ENCODE assay signal across 12 cellular contexts in genomic region chr2:195532255-195532627, GRCh38.
DNase-seq lines count a peak whose midpoint lies in the region; ATAC-seq and TF ChIP-seq lines count a peak whose summit lies in the region.
"Had no signal": no experiment of that assay in that cellular context is flagged by ENCODE, and none has a peak within 500 bp of the region (broad histone marks: within the 10 kb centered on the region; RNA-seq: fewer than 3 reads in every experiment).

No MANE protein-coding gene starts in this region.

- BruUV-seq in Panc1 (replicated peaks; lab: Mats Ljungman, UMichigan) = no TSS peak

- no peak overlapping the region; a peak in 1 of 4 replicates for H3K4me3 ChIP-seq in Panc1 (ENCODE audit: low read depth in 2 of 2, low read length in 2 of 2)
- H3K4me3 ChIP-seq in effector memory CD4-positive, alpha-beta T cell (ENCODE audit: insufficient read depth, low read depth, low read length, poor library complexity, severe bottlenecking) = no peak overlapping the region
- H3K4me3 ChIP-seq: tibial nerve had no signal

- CTCF ChIA-PET in activated naive CD4-positive, alpha-beta T cell treated with anti-CD3 and anti-CD28 coated beads for 36 hours (lab: Charles Lee) = interaction anchor here (0.8 to 7.5 kb wide), 7 partner anchors 12 to 128 kb away, joined by 3 to 56 read pairs (median 4); partner anchors contain the start of gene SLC39A10
- CTCF ChIA-PET in Panc1 (lab: Charles Lee) = no interaction called here

- peak overlapping the region; percentile 75 for H3K4me3 Mint-ChIP-seq in activated naive CD4-positive, alpha-beta T cell treated with anti-CD3 and anti-CD28 coated beads for 36 hours
- peak overlapping the region; percentile 88 to 91 for H3K4me3 Mint-ChIP-seq in stimulated activated naive B cell treated with anti-CD40 and anti-IgM and Interleukin-4, amounts not matched to agents 10 μg/mL and 1 μg/mL and 100 μg/mL, for 72 hours

- H3K27me3 ChIP-seq in Panc1 (ENCODE audit: control insufficient read depth, insufficient read depth, low read length) = no peaks in the 10 kb centered on the region
- no peaks in the 10 kb centered on the region for H3K27me3 ChIP-seq in effector memory CD4-positive, alpha-beta T cell (replicated peaks; ENCODE audit: control insufficient read depth, insufficient read depth, low read length, poor library complexity, severe bottlenecking)
- H3K27me3 ChIP-seq: tibial nerve had no signal

- 0 out of 2 replicates have a peak overlapping the region, but pooled peaks have one; percentile 15 for H3K27ac ChIP-seq in Panc1 (ENCODE audit: low read length)
- H3K27ac ChIP-seq in effector memory CD4-positive, alpha-beta T cell (ENCODE audit: insufficient read depth, low read length, poor library complexity, severe bottlenecking) = peak overlapping the region; percentile 37

- peaks cover 61% of the 10 kb centered on the region for H3K4me1 Mint-ChIP-seq in activated naive CD4-positive, alpha-beta T cell treated with anti-CD3 and anti-CD28 coated beads for 36 hours (ENCODE audit: low read depth)
- H3K4me1 Mint-ChIP-seq in stimulated activated naive B cell treated with anti-CD40 and anti-IgM and Interleukin-4, amounts not matched to agents 10 μg/mL and 1 μg/mL and 100 μg/mL, for 72 hours = peaks cover 22 to 54% of the 10 kb centered on the region in 2 donors

- peak overlapping the region; percentile 98 for H3K27ac Mint-ChIP-seq in activated naive CD4-positive, alpha-beta T cell treated with anti-CD3 and anti-CD28 coated beads for 36 hours
- H3K27ac Mint-ChIP-seq in stimulated activated naive B cell treated with anti-CD40 and anti-IgM and Interleukin-4, amounts not matched to agents 10 μg/mL and 1 μg/mL and 100 μg/mL, for 72 hours = peak overlapping the region; percentile 97

- H3K9me3 ChIP-seq in Panc1 (ENCODE audit: control insufficient read depth, insufficient read depth, low read depth, low read length) = no peaks in the 10 kb centered on the region
- H3K9me3 ChIP-seq in effector memory CD4-positive, alpha-beta T cell (ENCODE audit: control insufficient read depth, low read length) = no peaks in the 10 kb centered on the region
- H3K9me3 ChIP-seq: tibial nerve had no signal

- no peak for ATAC-seq in Panc1
- ATAC-seq in stimulated activated naive B cell treated with anti-CD40 and anti-IgM and Interleukin-4, amounts not matched to agents 10 μg/mL and 1 μg/mL and 100 μg/mL, for 72 hours (replicated peaks) = no peak
- ATAC-seq: left ventricle myocardium superior had no signal

- intact Hi-C loops in activated naive CD4-positive, alpha-beta T cell treated with anti-CD3 and anti-CD28 coated beads for 36 hours (cut with micrococcal nuclease) = loop anchor here (1.0 to 10.0 kb wide), 4 partner anchors 90 to 1683 kb away; partner anchors contain the start of gene PGAP1
- intact Hi-C loops in Panc1 (cut with micrococcal nuclease; ENCODE audit: unreplicated experiment) = no loop called here

- H3K36me3 Mint-ChIP-seq in activated naive CD4-positive, alpha-beta T cell treated with anti-CD3 and anti-CD28 coated beads for 36 hours (ENCODE audit: low read depth) = peaks cover 13% of the 10 kb centered on the region
- H3K36me3 Mint-ChIP-seq in stimulated activated naive B cell treated with anti-CD40 and anti-IgM and Interleukin-4, amounts not matched to agents 10 μg/mL and 1 μg/mL and 100 μg/mL, for 72 hours = no peaks in the 10 kb centered on the region

- H3K9me3 Mint-ChIP-seq in activated naive CD4-positive, alpha-beta T cell treated with anti-CD3 and anti-CD28 coated beads for 36 hours = no peaks in the 10 kb centered on the region
- H3K9me3 Mint-ChIP-seq in stimulated activated naive B cell treated with anti-CD40 and anti-IgM and Interleukin-4, amounts not matched to agents 10 μg/mL and 1 μg/mL and 100 μg/mL, for 72 hours = no peaks in the 10 kb centered on the region

- TF ChIP-seq CTCF in Panc1 (IDR thresholded peaks at IDR 0.05) (no peak), GM20000 (IDR thresholded peaks at IDR 0.05; ENCODE audit: extremely low read depth, missing control alignments) (no peak)

- peaks cover 22% of the 10 kb centered on the region for H3K4me1 ChIP-seq in Panc1 (ENCODE audit: control insufficient read depth, insufficient read depth, low read length)
- peaks cover 30% of the 10 kb centered on the region for H3K4me1 ChIP-seq in effector memory CD4-positive, alpha-beta T cell (ENCODE audit: control insufficient read depth, insufficient read depth, low read length, poor library complexity, severe bottlenecking)

- in situ Hi-C loops in Panc1 (cut with HindIII; ENCODE audit: low pct_unique_long_range_greater_than_20kb, low sequenced_read_pairs) = no loop called here

- no peaks in the 10 kb centered on the region for H3K27me3 Mint-ChIP-seq in activated naive CD4-positive, alpha-beta T cell treated with anti-CD3 and anti-CD28 coated beads for 36 hours (ENCODE audit: low read depth)
- H3K27me3 Mint-ChIP-seq in stimulated activated naive B cell treated with anti-CD40 and anti-IgM and Interleukin-4, amounts not matched to agents 10 μg/mL and 1 μg/mL and 100 μg/mL, for 72 hours = no peaks in the 10 kb centered on the region

- DNase-seq in activated naive CD4-positive, alpha-beta T cell treated with anti-CD3 and anti-CD28 coated beads for 36 hours = no peak
- no peak for DNase-seq in activated naive CD4-positive, alpha-beta T cell treated with Interleukin-2 at 50 U/mL for 16 hours
- DNase-seq in Panc1 (ENCODE audit: low read depth, low spot score) (no peak), NCI-H82 (lab: John Stamatoyannopoulos, UW) (no peak), GM20000 (ENCODE audit: low spot score) (no peak), COLO668 (lab: John Stamatoyannopoulos, UW; ENCODE audit: unreplicated experiment) (no peak)
- no peak for DNase-seq in effector memory CD4-positive, alpha-beta T cell
- no peak for DNase-seq in stimulated activated naive B cell treated with anti-CD40 and anti-IgM and Interleukin-4, amounts not matched to agents 10 μg/mL and 1 μg/mL and 100 μg/mL, for 72 hours
- DNase-seq: GOT3, left ventricle myocardium superior, NCI-H2171 had no signal

- no peaks in the 10 kb centered on the region for H3K36me3 ChIP-seq in Panc1 (ENCODE audit: control insufficient read depth, insufficient read depth, low read length)
- H3K36me3 ChIP-seq in effector memory CD4-positive, alpha-beta T cell (ENCODE audit: control insufficient read depth, insufficient read depth, low read length) = no peaks in the 10 kb centered on the region
- H3K36me3 ChIP-seq: tibial nerve had no signal

- POLR2A ChIA-PET in Panc1 (lab: Charles Lee) = no interaction called here
